8 cellular contexts compared by ENCODE assay signal in genomic region chr17:1455291-1455747, GRCh38. TPM values are rescaled to one million over a fixed set of nuclear protein-coding genes. Genes with fewer than 3 reads are reported as not detected.
DNase-seq lines count a peak whose midpoint lies in the region; ATAC-seq and TF ChIP-seq lines count a peak whose summit lies in the region.

No MANE protein-coding gene starts in this region.

- no peaks in the 10 kb centered on the region for H3K27me3 Mint-ChIP-seq in progenitor cell of endocrine pancreas

- peak overlapping the region; percentile 94 for H3K4me3 Mint-ChIP-seq in progenitor cell of endocrine pancreas (ENCODE audit: low read depth)

- H3K4me3 ChIP-seq in RWPE2 (ENCODE audit: severe bottlenecking) (peak overlapping the region; percentile 87), adrenal gland (peak overlapping the region; percentile 54 to 99 (median 82))

- peaks cover 19% of the 10 kb centered on the region for H3K4me1 Mint-ChIP-seq in progenitor cell of endocrine pancreas (ENCODE audit: low read depth)

- peak in 1 of 2 donors; percentile 78 for TF ChIP-seq POLR2A in adrenal gland (IDR thresholded peaks at IDR 0.05)

- H3K36me3 Mint-ChIP-seq in progenitor cell of endocrine pancreas (ENCODE audit: insufficient read depth): no peaks in the 10 kb centered on the region

- WGBS in adrenal gland, 4 donors: 0 to 1% (median 1%) methylated on average over 8 to 27 of the region's 27 CpGs

- TF ChIP-seq CTCF in GM20000 (IDR thresholded peaks at IDR 0.05; ENCODE audit: extremely low read depth, missing control alignments) (peak; percentile 26), RWPE2 (IDR thresholded peaks at IDR 0.05; ENCODE audit: poor library complexity, severe bottlenecking) (peak; percentile 50), adrenal gland (IDR thresholded peaks at IDR 0.05) (peak; percentile 41 to 80 (median 72)), progenitor cell of endocrine pancreas (IDR thresholded peaks at IDR 0.05; ENCODE audit: unreplicated experiment) (peak; percentile 64)

- H3K36me3 ChIP-seq in RWPE2 (ENCODE audit: low read depth): peaks cover 23% of the 10 kb centered on the region; the same call in 1 of the 2 replicates
- H3K36me3 ChIP-seq in adrenal gland (replicated peaks in 1 of 2): no peaks in the 10 kb centered on the region

- peaks cover 11% of the 10 kb centered on the region for H3K4me1 ChIP-seq in RWPE2 (ENCODE audit: insufficient read depth, poor library complexity, severe bottlenecking)
- peaks cover 30 to 47% of the 10 kb centered on the region in 2 donors for H3K4me1 ChIP-seq in adrenal gland (replicated peaks in 1 of 2)

- H3K9me3 ChIP-seq in RWPE2 (ENCODE audit: severe bottlenecking) (no peaks in the 10 kb centered on the region), adrenal gland (replicated peaks in 1 of 3) (no peaks in the 10 kb centered on the region)

- H3K9me3 Mint-ChIP-seq in progenitor cell of endocrine pancreas (ENCODE audit: low read depth): no peaks in the 10 kb centered on the region

- peak; percentile 54 for ATAC-seq in RWPE2 (ENCODE audit: low read depth)
- peak; percentile 58 to 59 for ATAC-seq in left cardiac atrium

- no peaks in the 10 kb centered on the region for H3K27me3 ChIP-seq in RWPE2 (ENCODE audit: insufficient read depth, poor library complexity, severe bottlenecking)
- H3K27me3 ChIP-seq in adrenal gland: no peaks in the 10 kb centered on the region

- H3K27ac ChIP-seq in RWPE2 (ENCODE audit: poor library complexity, severe bottlenecking) (peak overlapping the region; percentile 84), adrenal gland (peak overlapping the region; percentile 90 to 100 (median 99))

- H3K27ac Mint-ChIP-seq in progenitor cell of endocrine pancreas: peak overlapping the region; percentile 96

- peak; percentile 86 for DNase-seq in EH (ENCODE audit: low read depth)
- peak; percentile 68 for DNase-seq in GM20000 (ENCODE audit: low spot score)
- DNase-seq in HK-2 (ENCODE audit: unreplicated experiment): peak; percentile 65
- no peak for DNase-seq in RWPE2 (ENCODE audit: low spot score)
- DNase-seq in adrenal gland: peak; percentile 63 to 91 (median 84)
- DNase-seq in left cardiac atrium: peak; percentile 81
- DNase-seq in progenitor cell of endocrine pancreas (ENCODE audit: low spot score, unreplicated experiment): peak; percentile 22
- no peak for DNase-seq in NCI-H774 (lab: John Stamatoyannopoulos, UW)

- intact Hi-C loops in adrenal gland (cut with DNase I) (loop anchor here in 1 of 2 donors (10.0 kb wide), 1 partner anchor 91 kb away; no protein-coding TSS in a partner anchor), left cardiac atrium (cut with DNase I) (loop anchor here (5.0 to 10.0 kb wide), 4 partner anchors 59 to 91 kb away; partner anchors contain the start of gene INPP5K (in 1 of the 2))

RNA-seq across cellular contexts. Expression of gene CRK, which starts 0.7 kb away (rescaled TPM):
- total RNA-seq in adrenal gland (10 to 100 TPM; 55.4 to 80.6 (median 61.0) TPM), left cardiac atrium (10 to 100 TPM; 37.0 to 44.4 TPM), progenitor cell of endocrine pancreas (41.6 and 44.8 TPM in 2 replicates)
- polyA plus RNA-seq in adrenal gland: 10 to 100 TPM; 20.3 to 62.7 (median 23.0) TPM

RNA-seq across cellular contexts. Expression of gene MYO1C, which starts 37.2 kb away (rescaled TPM):
- total RNA-seq in adrenal gland (100 to 1,000 TPM in 1 of 8 donors, 10 to 100 TPM in 7; 50.4 to 103 (median 79.1) TPM), left cardiac atrium (100 to 1,000 TPM; 175 to 184 TPM), progenitor cell of endocrine pancreas (64.4 and 84.0 TPM in 2 replicates)
- 10 to 100 TPM; 35.6 to 71.4 (median 71.3) TPM for polyA plus RNA-seq in adrenal gland

RNA-seq across cellular contexts. Expression of gene YWHAE, which starts 55.3 kb away (rescaled TPM):
- total RNA-seq in adrenal gland: 100 to 1,000 TPM; 488 to 744 (median 550) TPM
- polyA plus RNA-seq in adrenal gland: 100 to 1,000 TPM; 340 to 884 (median 511) TPM
- total RNA-seq in left cardiac atrium: 100 to 1,000 TPM; 491 to 596 TPM
- 951 and 984 TPM in 2 replicates for total RNA-seq in progenitor cell of endocrine pancreas

Comparison
In these comparisons a context has a peak if more than half of its experiments do, and no peak if none do; other contexts are left out.
1. DNase-seq: peak in EH (single experiment), GM20000 (single experiment), HK-2 (single experiment), adrenal gland (7 of 7), left cardiac atrium (single experiment) and progenitor cell of endocrine pancreas (single experiment); none in RWPE2 (single experiment) and NCI-H774 (single experiment).
2. Peak in every context shown above with its lines, with median percentiles within 50 percentile points of each other: CTCF ChIP-seq.